7 cellular contexts compared by ENCODE assay signal in the genomic region with DNA sequence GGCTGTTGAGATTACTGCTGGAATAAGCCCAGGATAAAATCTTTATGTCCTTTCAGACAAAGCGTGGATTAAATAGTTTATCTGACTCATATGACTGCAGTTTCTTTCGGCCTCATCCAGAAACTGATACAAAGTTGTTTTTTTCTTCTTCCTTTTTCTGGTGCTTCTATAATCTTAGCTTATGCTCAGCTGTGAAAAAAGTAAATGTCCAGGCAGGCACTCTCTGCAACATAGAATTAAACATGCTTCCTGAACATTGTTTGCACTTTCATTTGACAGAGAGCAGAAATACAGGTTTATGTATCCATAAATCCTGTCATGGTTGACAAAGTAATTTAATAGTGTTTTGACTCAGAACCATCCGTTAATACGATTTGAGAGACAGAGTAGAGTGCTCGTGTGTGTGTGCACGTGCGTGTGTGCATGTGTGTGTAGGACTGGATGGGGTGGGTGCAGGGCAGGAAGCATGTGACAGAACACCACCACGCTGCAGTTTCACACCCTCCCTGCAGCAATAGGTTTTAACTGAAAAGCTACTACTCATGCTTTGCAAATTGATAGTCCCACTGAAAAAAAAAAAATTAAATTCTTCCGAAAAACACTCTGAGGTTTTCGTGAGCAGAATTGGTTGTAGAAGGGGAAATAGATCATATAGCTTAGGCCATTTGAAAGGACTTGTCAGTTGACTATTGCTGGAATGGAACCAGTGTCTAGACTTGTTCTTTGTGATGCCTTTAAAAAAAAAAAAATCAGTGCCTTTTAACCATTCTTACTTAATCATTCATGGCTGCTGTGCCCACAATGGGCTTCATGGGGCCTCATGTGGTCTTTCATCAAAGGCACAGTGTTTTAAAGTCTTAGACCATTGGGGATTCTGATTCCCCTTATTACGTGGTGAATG.
DNase-seq lines count a peak whose midpoint lies in the region; ATAC-seq and TF ChIP-seq lines count a peak whose summit lies in the region.

No MANE protein-coding gene starts in this region.

- no peak overlapping the region for H3K27ac Mint-ChIP-seq in endothelial cell (ENCODE audit: unreplicated experiment)

- TF ChIP-seq CTCF in endothelial cell (IDR thresholded peaks at IDR 0.05; ENCODE audit: unreplicated experiment) = no peak

- intact Hi-C loops in Right ventricle myocardium superior (cut with DNase I) = no loop called here

- H3K27me3 Mint-ChIP-seq in endothelial cell (ENCODE audit: unreplicated experiment) = peaks cover 8% of the 10 kb centered on the region

- no peak overlapping the region for H3K4me3 Mint-ChIP-seq in endothelial cell (ENCODE audit: unreplicated experiment)

- H3K4me1 Mint-ChIP-seq in endothelial cell (ENCODE audit: unreplicated experiment) = peaks cover 20% of the 10 kb centered on the region

- H3K9me3 Mint-ChIP-seq in endothelial cell (ENCODE audit: unreplicated experiment) = no peaks in the 10 kb centered on the region

- H3K36me3 Mint-ChIP-seq in endothelial cell (ENCODE audit: low read depth, unreplicated experiment) = no peaks in the 10 kb centered on the region

- peak; percentile 93 for ATAC-seq in GM19023 (IDR thresholded peaks at IDR 0.05; ENCODE audit: unreplicated experiment)
- peak; percentile 96 for ATAC-seq in HG03025 (IDR thresholded peaks at IDR 0.05; ENCODE audit: low FRiP score, unreplicated experiment)
- peak; percentile 63 for ATAC-seq in Right ventricle myocardium superior (ENCODE audit: poor library complexity)

- DNase-seq in NCI-H510A (lab: John Stamatoyannopoulos, UW) = peak; percentile 55
- peak; percentile 41 for DNase-seq in activated T-cell treated with anti-CD3 and anti-CD28 coated beads, Interleukin-2, amount 50 U/mL, for 1 hour
- DNase-seq in Right ventricle myocardium superior = peak; percentile 51
- DNase-seq in stimulated activated CD4-positive, alpha-beta T cell treated with anti-CD3 and anti-CD28 coated beads, Interleukin-12 subunit alpha, Interleukin-12 subunit beta, amount 100 ng/mL, for 4 hours = peak; percentile 34
- DNase-seq in endothelial cell (ENCODE audit: low spot score) = no peak
